10 cellular contexts compared by ENCODE assay signal in genomic region chr19:18089096-18089541, GRCh38. TPM values are rescaled to one million over a fixed set of nuclear protein-coding genes. Genes with fewer than 3 reads are reported as not detected.
DNase-seq lines count a peak whose midpoint lies in the region; ATAC-seq and TF ChIP-seq lines count a peak whose summit lies in the region.
"Not testable (repeated sequence)": the region's sequence is repeated elsewhere in the genome, so short reads cannot be mapped to it uniquely, and the experiment has no call there.
"Had no signal": no experiment of that assay in that cellular context is flagged by ENCODE, and none has a peak within 500 bp of the region (broad histone marks: within the 10 kb centered on the region; RNA-seq: fewer than 3 reads in every experiment).

No MANE protein-coding gene starts in this region.

- peak overlapping the region; percentile 97 to 99 (median 98) for H3K27ac Mint-ChIP-seq in CD14-positive monocyte
- peak overlapping the region; percentile 59 for H3K27ac Mint-ChIP-seq in neural crest cell (ENCODE audit: unreplicated experiment)

- ATAC-seq in Right ventricle myocardium inferior = peak; percentile 30

- not testable (repeated sequence) for H3K36me3 Mint-ChIP-seq in CD14-positive monocyte; neural crest cell (ENCODE audit: low read depth)

- DNase-seq in CD14-positive monocyte (ENCODE audit: low spot score) (peak; percentile 91), HCEC 1CT (peak; percentile 32), SIG-M5 (lab: John Stamatoyannopoulos, UW) (peak; percentile 49), amniotic epithelial cell (ENCODE audit: low read depth) (peak; percentile 78), Right ventricle myocardium inferior (ENCODE audit: missing footprints) (peak; percentile 85)
- peak; percentile 45 for DNase-seq in activated CD8-positive, alpha-beta memory T cell treated with anti-CD3 and anti-CD28 coated beads, Interleukin-2, amount 50 U/mL, for 1 hour (ENCODE audit: extremely low read depth)
- DNase-seq in neural crest cell (ENCODE audit: low read depth, low spot score) = not testable (repeated sequence)
- DNase-seq in stimulated activated CD8-positive, alpha-beta memory T cell treated with anti-CD3 and anti-CD28 coated beads, Interleukin-2, amount 100 ng/mL, for 48 hours (ENCODE audit: low read depth in 2 of 2) = peak; percentile 43 to 58

- not testable (repeated sequence) for H3K4me3 Mint-ChIP-seq in CD14-positive monocyte, neural crest cell

- intact Hi-C loops in CD14-positive monocyte (cut with micrococcal nuclease); Right ventricle myocardium inferior (cut with DNase I): not testable (repeated sequence)

- not testable (repeated sequence) for TF ChIP-seq CTCF in CD14-positive monocyte (IDR thresholded peaks at IDR 0.05); neural crest cell (conservative IDR thresholded peaks at IDR 0.05)

- H3K9me3 Mint-ChIP-seq in CD14-positive monocyte, neural crest cell: not testable (repeated sequence)

- peaks cover 68% of the 10 kb centered on the region for H3K4me1 Mint-ChIP-seq in CD14-positive monocyte
- H3K4me1 Mint-ChIP-seq in neural crest cell = peaks cover 20% of the 10 kb centered on the region

- not testable (repeated sequence) for H3K27me3 Mint-ChIP-seq in CD14-positive monocyte (ENCODE audit: low read depth in 3 of 3); neural crest cell (ENCODE audit: low read depth)

RNA-seq across cellular contexts. Expression of gene IL12RB1, which starts 2.4 kb away (rescaled TPM):
- 1 to 10 TPM; 7.8 to 7.9 TPM for polyA plus RNA-seq in CD14-positive monocyte
- 1.1 TPM for total RNA-seq in Right ventricle myocardium inferior
- not detected in 2 replicates for total RNA-seq in neural crest cell
- total RNA-seq: mesothelial cell of epicardium had no signal
- polyA plus RNA-seq: A549 had no signal

RNA-seq across cellular contexts. Expression of gene MAST3, which starts 8.5 kb away (rescaled TPM):
- 10 to 100 TPM in 1 of 2 donors, 1 to 10 TPM in 1; 6.8 to 12.4 TPM for polyA plus RNA-seq in CD14-positive monocyte
- total RNA-seq in Right ventricle myocardium inferior = 5.5 TPM
- total RNA-seq in neural crest cell = 12.6 and 13.4 TPM in 2 replicates
